Comparison of ENCODE assay signal across 8 cellular contexts in the genomic region with DNA sequence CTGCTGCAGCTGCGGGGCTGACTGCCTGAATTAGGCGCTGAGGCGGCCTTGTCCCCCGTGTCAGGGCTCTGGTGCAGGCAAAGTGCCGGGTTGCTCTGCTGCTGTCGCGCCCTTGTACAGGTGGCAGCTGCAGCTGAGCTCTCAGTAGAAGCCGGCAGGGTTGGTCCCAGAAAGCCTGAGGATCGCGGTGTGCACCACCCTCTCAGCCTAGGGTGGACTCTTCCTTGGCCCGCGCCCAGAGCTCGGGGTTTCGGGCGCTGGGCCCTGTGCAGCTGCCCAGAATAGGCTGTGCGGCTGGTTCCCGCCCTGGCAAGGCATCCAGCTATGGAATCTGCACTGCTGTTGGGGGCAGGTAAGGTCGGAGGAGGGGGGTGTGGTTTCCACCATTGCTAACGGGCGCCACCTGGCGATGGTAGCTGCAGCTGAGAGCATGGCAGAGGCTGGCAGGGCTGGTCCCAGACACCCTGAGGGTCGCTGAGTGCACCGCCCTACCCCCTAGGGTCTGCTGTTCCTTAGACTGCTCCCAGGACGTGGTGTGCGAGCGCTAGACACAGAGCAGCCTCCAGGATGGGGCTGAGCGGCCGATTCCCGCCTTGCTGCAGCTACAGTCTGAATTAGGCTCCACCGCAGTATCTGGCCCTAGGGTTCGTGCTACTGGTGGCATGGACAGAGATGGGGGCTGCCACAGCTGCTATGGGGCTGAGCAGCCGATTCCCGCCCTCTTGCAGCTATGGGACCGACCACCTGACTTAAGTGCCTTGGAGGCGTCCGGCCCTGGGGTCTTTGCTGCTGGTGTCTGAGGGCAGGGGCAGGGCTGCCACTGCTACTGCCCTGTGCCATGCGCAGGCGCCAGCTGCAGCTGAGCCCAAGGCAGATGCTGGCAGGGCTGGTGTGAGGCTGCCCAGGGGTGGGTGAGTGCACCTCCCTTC.
A peak's percentile ranks its signal among the peaks of the same experiment; 100 is the strongest.
DNase-seq lines count a peak whose midpoint lies in the region; ATAC-seq and TF ChIP-seq lines count a peak whose summit lies in the region.
"Not testable (repeated sequence)": the region's sequence is repeated elsewhere in the genome, so short reads cannot be mapped to it uniquely, and the experiment has no call there.

No MANE protein-coding gene starts in this region.

- not testable (repeated sequence) for H3K9me3 Mint-ChIP-seq in activated naive CD4-positive, alpha-beta T cell treated with anti-CD3 and anti-CD28 coated beads, Interleukin-2, amount 50 U/mL, for 72 hours

- H3K9me3 ChIP-seq in tibial nerve, result peaks cover 0 to 10% (median 0%) of the 10 kb centered on the region in 4 donors

- TF ChIP-seq EP300 in tibial nerve (IDR thresholded peaks at IDR 0.05), result not testable (repeated sequence)

- 3 to 11% methylated on average over 13 to 18 of the region's 38 CpGs for WGBS in tibial nerve, 2 donors

- not testable (repeated sequence) for H3K27ac Mint-ChIP-seq in activated naive CD4-positive, alpha-beta T cell treated with anti-CD3 and anti-CD28 coated beads, Interleukin-2, amount 50 U/mL, for 72 hours

- ATAC-seq in HG02588 (IDR thresholded peaks at IDR 0.05; ENCODE audit: unreplicated experiment), result peak; percentile 79
- peak; percentile 88 to 96 for ATAC-seq in activated naive CD4-positive, alpha-beta T cell treated with anti-CD3 and anti-CD28 coated beads, Interleukin-2, amount 50 U/mL, for 72 hours

- H3K36me3 ChIP-seq in tibial nerve, result not testable (repeated sequence)

- peak overlapping the region; percentile 27 to 52 (median 36) for H3K4me3 ChIP-seq in tibial nerve

- TF ChIP-seq POLR2A in tibial nerve (IDR thresholded peaks at IDR 0.05), result not testable (repeated sequence)

- TF ChIP-seq CTCF in GM12872 (IDR thresholded peaks at IDR 0.05; ENCODE audit: insufficient read depth, low read depth, low read length), result peak; percentile 71
- peak; percentile 59 to 74 (median 63) for TF ChIP-seq CTCF in tibial nerve (IDR thresholded peaks at IDR 0.05)

- DNase-seq in M059J (ENCODE audit: low read depth), result peak; percentile 54
- peak; percentile 38 for DNase-seq in SIG-M5 treated with dmso at 0.1 percent for 504 hours (lab: John Stamatoyannopoulos, UW; ENCODE audit: unreplicated experiment)
- peak in 1 of 2 donors; percentile 58 for DNase-seq in activated naive CD4-positive, alpha-beta T cell treated with anti-CD3 and anti-CD28 coated beads, Interleukin-2, amount 50 U/mL, for 72 hours (ENCODE audit: low spot score in 2 of 2)
- peak; percentile 78 for DNase-seq in glomerular visceral epithelial cell (ENCODE audit: extremely low spot score)
- peak in 46 of 56 donors; percentile 8 to 81 (median 46) for DNase-seq in nucleus accumbens (lab: John Stamatoyannopoulos, UW)
- not testable (repeated sequence) for DNase-seq in tibial nerve (ENCODE audit: low spot score in 2 of 2)

- not testable (repeated sequence) for H3K36me3 Mint-ChIP-seq in activated naive CD4-positive, alpha-beta T cell treated with anti-CD3 and anti-CD28 coated beads, Interleukin-2, amount 50 U/mL, for 72 hours

- not testable (repeated sequence) for H3K27ac ChIP-seq in tibial nerve

- not testable (repeated sequence) for H3K27me3 ChIP-seq in tibial nerve

- H3K4me1 ChIP-seq in tibial nerve, result peaks cover 0 to 26% (median 18%) of the 10 kb centered on the region in 4 donors
